In the genomic region with DNA sequence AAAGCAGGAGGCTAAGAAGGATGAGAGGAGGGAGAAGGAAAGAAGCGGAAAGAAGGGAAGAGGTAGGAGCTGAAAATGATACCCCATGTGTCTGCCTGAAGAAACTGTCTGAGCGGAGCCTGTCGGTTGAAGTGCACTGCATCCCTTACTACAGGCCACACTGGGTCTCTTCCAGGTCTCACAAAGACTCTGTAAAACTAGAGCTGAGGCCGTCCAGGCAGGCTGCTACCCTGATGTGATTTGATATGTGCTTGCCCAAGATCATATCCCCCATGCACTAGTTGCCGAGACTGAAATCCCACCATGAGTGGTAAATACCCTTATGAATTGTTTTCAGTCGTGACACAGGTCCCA, we compare ENCODE assay signal across 28 cellular contexts.
"Had no signal": no experiment of that assay in that cellular context is flagged by ENCODE, and none has a peak within 500 bp of the region (broad histone marks: within the 10 kb centered on the region; RNA-seq: fewer than 3 reads in every experiment).

No MANE protein-coding gene starts in this region.

- H3K4me3 Mint-ChIP-seq: activated CD4-positive, alpha-beta memory T cell treated with anti-CD3 and anti-CD28 coated beads for 36 hours; activated naive CD4-positive, alpha-beta T cell treated with anti-CD3 and anti-CD28 coated beads, Interleukin-2, amount 10 ng/mL, durations not matched to agents 7 days and 5 days; activated naive CD8-positive, alpha-beta T cell treated with anti-CD3 and anti-CD28 coated beads, Interleukin-2, amount 10 ng/mL, durations not matched to agents 7 days and 5 days; activated T-cell treated with anti-CD3 and anti-CD28 coated beads, Interleukin-2, amount 50 U/mL, for 24 hours; central memory CD8-positive, alpha-beta T cell; effector memory CD8-positive, alpha-beta T cell; naive thymus-derived CD4-positive, alpha-beta T cell; T-helper 1 cell treated with Interleukin-12 subunit alpha and Interleukin-12 subunit beta and Interleukin-4 antibody, amounts not matched to agents 30 μg/mL and 1 μg/mL, for 36 hours had no signal

- H3K4me1 Mint-ChIP-seq: activated naive CD4-positive, alpha-beta T cell treated with anti-CD3 and anti-CD28 coated beads, Interleukin-2, amount 10 ng/mL, durations not matched to agents 7 days and 5 days; activated naive CD8-positive, alpha-beta T cell treated with anti-CD3 and anti-CD28 coated beads, Interleukin-2, amount 10 ng/mL, durations not matched to agents 7 days and 5 days; central memory CD8-positive, alpha-beta T cell; naive thymus-derived CD4-positive, alpha-beta T cell had no signal

- H3K27me3 ChIP-seq: breast epithelium, colonic mucosa, gastrocnemius medialis, hepatocyte, neutrophil, suprapubic skin, tibial artery had no signal

- H3K27me3 Mint-ChIP-seq: activated CD4-positive, alpha-beta memory T cell treated with anti-CD3 and anti-CD28 coated beads for 36 hours; activated naive CD4-positive, alpha-beta T cell treated with anti-CD3 and anti-CD28 coated beads, Interleukin-2, amount 10 ng/mL, durations not matched to agents 7 days and 5 days had no signal

- H3K4me3 ChIP-seq: breast epithelium, colonic mucosa, gastrocnemius medialis, hepatocyte, suprapubic skin, tibial artery had no signal

- DNase-seq: activated CD4-positive, alpha-beta memory T cell treated with anti-CD3 and anti-CD28 coated beads for 36 hours; activated CD4-positive, alpha-beta T cell treated with anti-CD3 and anti-CD28 coated beads for 4 hours; activated CD8-positive, alpha-beta memory T cell treated with anti-CD3 and anti-CD28 coated beads, Interleukin-2, amount 50 U/mL, for 48 hours; activated gamma-delta T cell; activated naive CD4-positive, alpha-beta T cell treated with anti-CD3 and anti-CD28 coated beads, Interleukin-2, amount 10 ng/mL, durations not matched to agents 7 days and 5 days; activated naive CD8-positive, alpha-beta T cell treated with anti-CD3 and anti-CD28 coated beads, Interleukin-2, amount 10 ng/mL, durations not matched to agents 7 days and 5 days; activated T-cell treated with anti-CD3 and anti-CD28 coated beads, Interleukin-2, amount 50 U/mL, for 24 hours; colonic mucosa; effector memory CD8-positive, alpha-beta T cell; erythroblast; gastrocnemius medialis; islet precursor cell; left cardiac atrium; mammary epithelial cell; midbrain; naive thymus-derived CD4-positive, alpha-beta T cell; stimulated activated CD4-positive, alpha-beta T cell treated with anti-CD3 and anti-CD28 coated beads, Interleukin-15, amount 100 ng/mL, for 24 hours; stimulated activated naive CD4-positive, alpha-beta T cell; SW 1271; T-helper 9 cell; tibial artery had no signal

- H3K36me3 Mint-ChIP-seq: activated CD4-positive, alpha-beta memory T cell treated with anti-CD3 and anti-CD28 coated beads for 36 hours; activated naive CD4-positive, alpha-beta T cell treated with anti-CD3 and anti-CD28 coated beads, Interleukin-2, amount 10 ng/mL, durations not matched to agents 7 days and 5 days; activated naive CD8-positive, alpha-beta T cell treated with anti-CD3 and anti-CD28 coated beads, Interleukin-2, amount 10 ng/mL, durations not matched to agents 7 days and 5 days; naive thymus-derived CD4-positive, alpha-beta T cell had no signal

- H3K4me2 ChIP-seq: hepatocyte had no signal

- H3K79me2 ChIP-seq: hepatocyte had no signal

- H3K4me1 ChIP-seq: breast epithelium, colonic mucosa, gastrocnemius medialis, suprapubic skin, tibial artery had no signal

- H3K9me3 Mint-ChIP-seq: activated CD4-positive, alpha-beta memory T cell treated with anti-CD3 and anti-CD28 coated beads for 36 hours; activated naive CD4-positive, alpha-beta T cell treated with anti-CD3 and anti-CD28 coated beads, Interleukin-2, amount 10 ng/mL, durations not matched to agents 7 days and 5 days; activated naive CD8-positive, alpha-beta T cell treated with anti-CD3 and anti-CD28 coated beads, Interleukin-2, amount 10 ng/mL, durations not matched to agents 7 days and 5 days; activated T-cell treated with anti-CD3 and anti-CD28 coated beads, Interleukin-2, amount 50 U/mL, for 24 hours; central memory CD8-positive, alpha-beta T cell; effector memory CD8-positive, alpha-beta T cell; T-helper 1 cell treated with Interleukin-12 subunit alpha and Interleukin-12 subunit beta and Interleukin-4 antibody, amounts not matched to agents 30 μg/mL and 1 μg/mL, for 36 hours had no signal

- H2AFZ ChIP-seq: hepatocyte had no signal

- H3K27ac Mint-ChIP-seq: activated CD4-positive, alpha-beta memory T cell treated with anti-CD3 and anti-CD28 coated beads for 36 hours; activated naive CD4-positive, alpha-beta T cell treated with anti-CD3 and anti-CD28 coated beads, Interleukin-2, amount 10 ng/mL, durations not matched to agents 7 days and 5 days; activated naive CD8-positive, alpha-beta T cell treated with anti-CD3 and anti-CD28 coated beads, Interleukin-2, amount 10 ng/mL, durations not matched to agents 7 days and 5 days; activated T-cell treated with anti-CD3 and anti-CD28 coated beads, Interleukin-2, amount 50 U/mL, for 24 hours; effector memory CD8-positive, alpha-beta T cell; naive thymus-derived CD4-positive, alpha-beta T cell; T-helper 1 cell treated with Interleukin-12 subunit alpha and Interleukin-12 subunit beta and Interleukin-4 antibody, amounts not matched to agents 30 μg/mL and 1 μg/mL, for 36 hours had no signal

- H3K27ac ChIP-seq: breast epithelium, colonic mucosa, gastrocnemius medialis, hepatocyte, neutrophil, suprapubic skin, tibial artery, VCaP had no signal

- H3K9me3 ChIP-seq: breast epithelium, colonic mucosa, gastrocnemius medialis, neutrophil, suprapubic skin, tibial artery had no signal

- H3K36me3 ChIP-seq: breast epithelium, colonic mucosa, gastrocnemius medialis, neutrophil, suprapubic skin, tibial artery had no signal

- ATAC-seq: effector memory CD8-positive, alpha-beta T cell; gastrocnemius medialis; left cardiac atrium; naive thymus-derived CD4-positive, alpha-beta T cell had no signal
